11 cellular contexts compared by ENCODE assay signal in the genomic region with DNA sequence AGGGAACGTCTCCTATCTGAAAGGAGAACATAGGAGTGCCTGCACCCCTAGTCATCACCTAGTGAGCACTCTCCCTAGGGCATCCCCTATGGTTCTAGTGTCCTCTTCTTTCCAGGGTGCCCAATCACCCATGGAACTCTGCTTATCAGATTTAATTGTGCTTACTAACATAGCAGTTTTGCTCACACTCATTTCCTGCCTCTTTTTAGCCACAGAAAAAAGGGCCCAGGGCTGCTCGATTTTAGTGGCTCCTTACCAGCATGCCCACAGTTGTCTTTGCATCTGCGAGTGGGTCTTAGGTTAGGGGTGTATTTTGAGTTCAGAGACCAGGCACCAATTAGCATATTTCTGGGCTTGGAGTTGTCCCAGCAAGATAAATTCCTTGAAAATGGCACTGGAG.
DNase-seq lines count a peak whose midpoint lies in the region; FAIRE-seq and TF ChIP-seq lines count a peak whose summit lies in the region.
"Had no signal": no experiment of that assay in that cellular context is flagged by ENCODE, and none has a peak within 500 bp of the region (broad histone marks: within the 10 kb centered on the region; RNA-seq: fewer than 3 reads in every experiment).

No MANE protein-coding gene starts in this region.

- TF ChIP-seq POLR2A in GM12892 (IDR thresholded peaks at IDR 0.05; ENCODE audit: low read depth, low read length) (no peak), breast epithelium (IDR thresholded peaks at IDR 0.05) (no peak)

- no peaks in the 10 kb centered on the region for H3K4me1 ChIP-seq in breast epithelium
- H3K4me1 ChIP-seq: gastroesophageal sphincter had no signal

- peak overlapping the region; percentile 98 for H3K27ac Mint-ChIP-seq in activated naive CD8-positive, alpha-beta T cell
- H3K27ac Mint-ChIP-seq: H9 had no signal

- no peak overlapping the region for H3K27ac ChIP-seq in breast epithelium

- H3K4me1 Mint-ChIP-seq in activated naive CD8-positive, alpha-beta T cell (ENCODE audit: low read depth): peaks cover 64% of the 10 kb centered on the region

- peak; percentile 67 for FAIRE-seq in GM12892 (lab: Jason Lieb, UNC)

- H3K9me3 ChIP-seq in breast epithelium: no peaks in the 10 kb centered on the region
- H3K9me3 ChIP-seq: gastroesophageal sphincter had no signal

- H3K4me3 ChIP-seq in breast epithelium: peak overlapping the region in 1 of 3 donors; percentile 68

- intact Hi-C loops in breast epithelium (cut with DNase I; ENCODE audit: low total_unique reads): no loop called here

- H3K36me3 ChIP-seq in breast epithelium: no peaks in the 10 kb centered on the region
- H3K36me3 ChIP-seq: gastroesophageal sphincter had no signal

- H3K36me3 Mint-ChIP-seq in activated naive CD8-positive, alpha-beta T cell: no peaks in the 10 kb centered on the region

- no peaks in the 10 kb centered on the region for H3K27me3 ChIP-seq in breast epithelium
- H3K27me3 ChIP-seq: gastroesophageal sphincter had no signal

- no peaks in the 10 kb centered on the region for H3K27me3 Mint-ChIP-seq in activated naive CD8-positive, alpha-beta T cell

- TF ChIP-seq CTCF in breast epithelium (IDR thresholded peaks at IDR 0.05): no peak

- peak overlapping the region; percentile 93 for H3K4me3 Mint-ChIP-seq in activated naive CD8-positive, alpha-beta T cell
- H3K4me3 Mint-ChIP-seq: H9 had no signal

- peak; percentile 18 for DNase-seq in A172 (ENCODE audit: low spot score)
- DNase-seq in GM12892 (ENCODE audit: insufficient read length): no peak
- peak; percentile 40 for DNase-seq in M059J (ENCODE audit: low read depth)
- DNase-seq in breast epithelium (ENCODE audit: low spot score in 2 of 2): no peak
- no peak for DNase-seq in C1 segment of cervical spinal cord (lab: John Stamatoyannopoulos, UW)
- DNase-seq in medulla oblongata (ENCODE audit: extremely low spot score): no peak
- DNase-seq in NCI-H82 (lab: John Stamatoyannopoulos, UW): no peak
- DNase-seq: H9, NCI-H146 had no signal

- no peaks in the 10 kb centered on the region for H3K9me3 Mint-ChIP-seq in activated naive CD8-positive, alpha-beta T cell (ENCODE audit: low read depth)

Comparison
In these comparisons a context has a peak if more than half of its experiments do, and no peak if none do; other contexts are left out.
1. DNase-seq: peak in A172 (single experiment) and M059J (single experiment); none in GM12892 (single experiment), breast epithelium (0 of 2), C1 segment of cervical spinal cord (0 of 14), medulla oblongata (single experiment) and NCI-H82 (single experiment).